8 cellular contexts compared by ENCODE assay signal in genomic region chr22:23281406-23282088, GRCh38.
DNase-seq lines count a peak whose midpoint lies in the region; ATAC-seq and TF ChIP-seq lines count a peak whose summit lies in the region.

No MANE protein-coding gene starts in this region.

- peak; percentile 94 for TF ChIP-seq CTCF in CD8-positive, alpha-beta T cell (IDR thresholded peaks at IDR 0.05)
- TF ChIP-seq CTCF in OCI-LY3 (IDR thresholded peaks at IDR 0.05; ENCODE audit: low read depth, low read length) (peak; percentile 93), esophagus squamous epithelium (IDR thresholded peaks at IDR 0.05) (peak; percentile 77 to 97 (median 92))

- H3K27me3 ChIP-seq in CD8-positive, alpha-beta T cell (ENCODE audit: insufficient read depth, low read length): no peaks in the 10 kb centered on the region
- H3K27me3 ChIP-seq in OCI-LY3 (ENCODE audit: low read depth, low read length) (no peaks in the 10 kb centered on the region), esophagus squamous epithelium (no peaks in the 10 kb centered on the region)
- no peaks in the 10 kb centered on the region for H3K27me3 ChIP-seq in naive thymus-derived CD4-positive, alpha-beta T cell (ENCODE audit: control insufficient read depth in 2 of 2, insufficient read depth in 2 of 2, low read length in 2 of 2)

- no peak overlapping the region for H3K4me3 ChIP-seq in CD8-positive, alpha-beta T cell (ENCODE audit: low read depth, low read length)
- H3K4me3 ChIP-seq in OCI-LY3 (ENCODE audit: low read length) (no peak overlapping the region), esophagus squamous epithelium (peak overlapping the region in 2 of 4 donors; percentile 18 to 27)
- no peak overlapping the region for H3K4me3 ChIP-seq in naive thymus-derived CD4-positive, alpha-beta T cell (ENCODE audit: low read length)

- H3K4me2 ChIP-seq in OCI-LY3 (ENCODE audit: low read length): peak overlapping the region; percentile 49

- peaks cover 24% of the 10 kb centered on the region for H3K4me1 ChIP-seq in CD8-positive, alpha-beta T cell (ENCODE audit: insufficient read depth, low read length)
- H3K4me1 ChIP-seq in OCI-LY3 (ENCODE audit: low read length): peaks cover 4% of the 10 kb centered on the region; the same call in 1 of the 2 replicates
- peaks cover 28 to 80% (median 49%) of the 10 kb centered on the region in 3 donors for H3K4me1 ChIP-seq in esophagus squamous epithelium
- H3K4me1 ChIP-seq in naive thymus-derived CD4-positive, alpha-beta T cell (ENCODE audit: control insufficient read depth in 2 of 2, insufficient read depth in 2 of 2, low read length in 2 of 2): peaks cover 7 to 27% of the 10 kb centered on the region in 2 donors

- ATAC-seq in CD8-positive, alpha-beta T cell: peak; percentile 67
- peak; percentile 86 for ATAC-seq in naive thymus-derived CD4-positive, alpha-beta T cell
- no peak for ATAC-seq in GM18502 (IDR thresholded peaks at IDR 0.05; ENCODE audit: poor library complexity, unreplicated experiment)

- H3K79me2 ChIP-seq in OCI-LY3 (ENCODE audit: low read length): no peaks in the 10 kb centered on the region

- intact Hi-C loops in CD8-positive, alpha-beta T cell (cut with DNase I, micrococcal nuclease): loop anchor here (1.0 to 2.0 kb wide), 5 partner anchors 39 to 322 kb away; no protein-coding TSS in a partner anchor
- intact Hi-C loops in esophagus squamous epithelium (cut with DNase I): loop anchor here (2.0 kb wide), 1 partner anchor 103 kb away; no protein-coding TSS in a partner anchor
- intact Hi-C loops in naive thymus-derived CD4-positive, alpha-beta T cell (cut with micrococcal nuclease): loop anchor here (1.0 to 10.0 kb wide), 7 partner anchors 39 to 322 kb away; no protein-coding TSS in a partner anchor

- H3K4me3 Mint-ChIP-seq in CD8-positive, alpha-beta T cell: no peak overlapping the region
- no peak overlapping the region for H3K4me3 Mint-ChIP-seq in naive thymus-derived CD4-positive, alpha-beta T cell

- peaks cover 27% of the 10 kb centered on the region for H3K36me3 ChIP-seq in CD8-positive, alpha-beta T cell (ENCODE audit: insufficient read depth, low read length)
- H3K36me3 ChIP-seq in OCI-LY3 (replicated peaks; ENCODE audit: low read depth, low read length): no peaks in the 10 kb centered on the region
- peaks cover 0 to 77% (median 12%) of the 10 kb centered on the region in 3 donors for H3K36me3 ChIP-seq in esophagus squamous epithelium
- peaks cover 0 to 82% (median 17%) of the 10 kb centered on the region in 3 experiments for H3K36me3 ChIP-seq in naive thymus-derived CD4-positive, alpha-beta T cell (ENCODE audit: control insufficient read depth in 2 of 3, insufficient read depth in 3 of 3, low read length in 3 of 3)

- H3K27ac ChIP-seq in CD8-positive, alpha-beta T cell (ENCODE audit: low read depth, low read length): no peak overlapping the region
- H3K27ac ChIP-seq in OCI-LY3 (ENCODE audit: low read length) (no peak overlapping the region), esophagus squamous epithelium (peak overlapping the region; percentile 77 to 90 (median 84))
- H3K27ac ChIP-seq in naive thymus-derived CD4-positive, alpha-beta T cell (ENCODE audit: low read depth, low read length): no peak overlapping the region

- H3K36me3 Mint-ChIP-seq in CD8-positive, alpha-beta T cell: peaks cover 43% of the 10 kb centered on the region
- peaks cover 0 to 12% (median 0%) of the 10 kb centered on the region in 5 donors for H3K36me3 Mint-ChIP-seq in naive thymus-derived CD4-positive, alpha-beta T cell

- 10% methylated on average over 5 of the region's 21 CpGs; no CpG with 5 or more reads in 1 of the 2 donors for WGBS in esophagus squamous epithelium, 2 donors

- peaks cover 20% of the 10 kb centered on the region for H3K4me1 Mint-ChIP-seq in CD8-positive, alpha-beta T cell (ENCODE audit: low read depth)
- peaks cover 0 to 29% (median 9%) of the 10 kb centered on the region in 7 donors for H3K4me1 Mint-ChIP-seq in naive thymus-derived CD4-positive, alpha-beta T cell

- CTCF ChIA-PET in CD8-positive, alpha-beta T cell (lab: Charles Lee): interaction anchor here (0.6 to 7.0 kb wide), 40 partner anchors 8 to 324 kb away, joined by 3 to 225 read pairs (median 4); partner anchors contain the start of gene BCR
- CTCF ChIA-PET in naive thymus-derived CD4-positive, alpha-beta T cell (lab: Charles Lee): interaction anchor here (0.8 to 2.3 kb wide), 18 partner anchors 9 to 324 kb away, joined by 3 to 69 read pairs (median 5); partner anchors contain the start of gene BCR

- TF ChIP-seq POLR2A in esophagus squamous epithelium (IDR thresholded peaks at IDR 0.05): no peak

- H3K9me3 ChIP-seq in CD8-positive, alpha-beta T cell (ENCODE audit: low read length): no peaks in the 10 kb centered on the region
- H3K9me3 ChIP-seq in OCI-LY3 (ENCODE audit: insufficient read depth, low read length) (no peaks in the 10 kb centered on the region), esophagus squamous epithelium (no peaks in the 10 kb centered on the region)
- no peaks in the 10 kb centered on the region for H3K9me3 ChIP-seq in naive thymus-derived CD4-positive, alpha-beta T cell (ENCODE audit: control insufficient read depth in 2 of 3, low read length in 3 of 3)

- H3K27ac Mint-ChIP-seq in CD8-positive, alpha-beta T cell: no peak overlapping the region
- H3K27ac Mint-ChIP-seq in naive thymus-derived CD4-positive, alpha-beta T cell: no peak overlapping the region

- H3K27me3 Mint-ChIP-seq in CD8-positive, alpha-beta T cell (ENCODE audit: low read depth): no peaks in the 10 kb centered on the region
- no peaks in the 10 kb centered on the region for H3K27me3 Mint-ChIP-seq in naive thymus-derived CD4-positive, alpha-beta T cell

- H2AFZ ChIP-seq in OCI-LY3 (ENCODE audit: low read depth, low read length): peak overlapping the region; percentile 74; the same call in 1 of the 2 replicates

- H4K20me1 ChIP-seq in OCI-LY3 (ENCODE audit: insufficient read depth, low read length): no peaks in the 10 kb centered on the region

- H3K9ac ChIP-seq in OCI-LY3 (ENCODE audit: low read length): no peak overlapping the region

- peak; percentile 60 to 88 (median 79) for DNase-seq in CD8-positive, alpha-beta T cell
- DNase-seq in HS-27A (ENCODE audit: low read depth): peak; percentile 58
- peak; percentile 84 for DNase-seq in activated T-cell treated with anti-CD3 and anti-CD28 coated beads, Interleukin-2, amount 50 U/mL, for 1 hour
- DNase-seq in esophagus squamous epithelium (lab: John Stamatoyannopoulos, UW): peak; percentile 27
- DNase-seq in naive thymus-derived CD4-positive, alpha-beta T cell: peak; percentile 57 to 80 (median 73)
- DNase-seq in stimulated activated CD8-positive, alpha-beta memory T cell treated with anti-CD3 and anti-CD28 coated beads, Interleukin-7, amount 100 ng/mL, for 4 hours (ENCODE audit: low read depth in 2 of 2): peak; percentile 65 to 69

- no peaks in the 10 kb centered on the region for H3K9me3 Mint-ChIP-seq in CD8-positive, alpha-beta T cell
- H3K9me3 Mint-ChIP-seq in naive thymus-derived CD4-positive, alpha-beta T cell: peaks cover 0 to 2% (median 0%) of the 10 kb centered on the region in 11 donors

- POLR2A ChIA-PET in CD8-positive, alpha-beta T cell (lab: Charles Lee): interaction anchor here (0.5 to 1.3 kb wide), 3 partner anchors 9 to 103 kb away, joined by 3 to 6 read pairs (median 4); partner anchors contain the start of gene BCR
- POLR2A ChIA-PET in naive thymus-derived CD4-positive, alpha-beta T cell (lab: Charles Lee): interaction anchor here (0.6 to 1.6 kb wide), 4 partner anchors 96 to 138 kb away, joined by 3 to 9 read pairs (median 6); no protein-coding TSS in a partner anchor

Comparison
In these comparisons a context has a peak if more than half of its experiments do, and no peak if none do; other contexts are left out.
1. DNase-seq: peak in every context shown above with its lines; median percentile 84 in activated T-cell treated with anti-CD3 and anti-CD28 coated beads, Interleukin-2, amount 50 U/mL, for 1 hour; 79 in CD8-positive, alpha-beta T cell; 73 in naive thymus-derived CD4-positive, alpha-beta T cell; 67 in stimulated activated CD8-positive, alpha-beta memory T cell treated with anti-CD3 and anti-CD28 coated beads, Interleukin-7, amount 100 ng/mL, for 4 hours; 58 in HS-27A; 27 in esophagus squamous epithelium.
2. H3K27ac ChIP-seq: peak in esophagus squamous epithelium (4 of 4); none in CD8-positive, alpha-beta T cell (single experiment), OCI-LY3 (single experiment) and naive thymus-derived CD4-positive, alpha-beta T cell (single experiment).
3. Peak in every context shown above with its lines, with median percentiles within 50 percentile points of each other: CTCF ChIP-seq.